In the genomic region with DNA sequence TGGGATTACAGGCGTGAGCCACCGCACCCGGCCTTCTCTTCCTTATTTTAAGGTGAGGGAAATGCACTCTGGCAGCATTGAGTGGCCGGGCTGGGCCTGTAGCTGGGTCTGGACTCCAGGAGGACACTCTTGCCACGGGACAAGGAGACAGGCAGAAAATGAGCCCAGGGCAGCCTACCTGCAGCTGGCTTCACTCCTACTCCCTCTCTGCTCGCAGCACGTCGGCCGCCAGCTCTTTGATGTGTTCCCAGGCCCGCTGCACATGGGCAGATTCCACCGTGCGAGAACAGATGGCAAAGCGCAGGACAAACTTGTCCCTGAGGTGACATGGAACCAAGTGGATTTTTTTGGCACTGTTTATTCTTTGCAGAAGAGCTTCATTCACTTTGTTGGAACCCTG, we compare ENCODE assay signal across 23 cellular contexts.
"Had no signal": no experiment of that assay in that cellular context is flagged by ENCODE, and none has a peak within 500 bp of the region (broad histone marks: within the 10 kb centered on the region; RNA-seq: fewer than 3 reads in every experiment).

No MANE protein-coding gene starts in this region.

- H3K27ac ChIP-seq: dorsolateral prefrontal cortex, epithelial cell of prostate, foreskin keratinocyte, gastroesophageal sphincter, heart right ventricle, left lung, parathyroid adenoma, prostate gland, right atrium auricular region, testis, tibial nerve, upper lobe of left lung had no signal

- H3K36me3 ChIP-seq: gastroesophageal sphincter, heart right ventricle, left lung, prostate gland, right atrium auricular region, tibial nerve, upper lobe of left lung had no signal

- H3K9ac ChIP-seq: parathyroid adenoma had no signal

- H3K9me3 ChIP-seq: gastroesophageal sphincter, heart right ventricle, left lung, mucosa of descending colon, prostate gland, right atrium auricular region, testis, tibial nerve, upper lobe of left lung had no signal

- DNase-seq: dorsolateral prefrontal cortex; effector CD8-positive, alpha-beta T cell; endodermal cell; foreskin keratinocyte; heart right ventricle; hippocampal formation; left cardiac atrium; left lung; mesenchymal stem cell; mucosa of descending colon; naive B cell; stimulated activated CD4-positive, alpha-beta T cell treated with anti-CD3 and anti-CD28 coated beads, Interleukin-2, amount 100 ng/mL, for 24 hours; stimulated activated CD4-positive, alpha-beta T cell treated with anti-CD3 and anti-CD28 coated beads, Interleukin-4, amount 100 ng/mL, for 24 hours; stimulated activated naive CD8-positive, alpha-beta T cell treated with anti-CD3 and anti-CD28 coated beads, Interleukin-15, Interleukin-2, amounts not matched to agents 100 U/mL and 50 U/mL, for 24 hours; testis had no signal

- H3K4me2 ChIP-seq: smooth muscle cell had no signal

- H2AFZ ChIP-seq: parathyroid adenoma had no signal

- H3K27me3 ChIP-seq: dorsolateral prefrontal cortex, gastroesophageal sphincter, left lung, right atrium auricular region, testis, tibial nerve, upper lobe of left lung had no signal

- H3K4me3 ChIP-seq: dorsolateral prefrontal cortex, gastroesophageal sphincter, heart right ventricle, left lung, mucosa of descending colon, prostate gland, right atrium auricular region, smooth muscle cell, testis, tibial nerve, upper lobe of left lung had no signal

- H3K4me1 ChIP-seq: foreskin keratinocyte, prostate gland, testis had no signal
